16 cellular contexts compared by ENCODE assay signal in genomic region chr12:108551556-108551955, GRCh38. TPM values are rescaled to one million over a fixed set of nuclear protein-coding genes. Genes with fewer than 3 reads are reported as not detected.
DNase-seq lines count a peak whose midpoint lies in the region; ATAC-seq and TF ChIP-seq lines count a peak whose summit lies in the region.
"Had no signal": no experiment of that assay in that cellular context is flagged by ENCODE, and none has a peak within 500 bp of the region (broad histone marks: within the 10 kb centered on the region; RNA-seq: fewer than 3 reads in every experiment).

No MANE protein-coding gene starts in this region.

- peaks cover 59% of the 10 kb centered on the region for H3K4me1 Mint-ChIP-seq in activated naive CD8-positive, alpha-beta T cell (ENCODE audit: low read depth)
- peaks cover 58 to 81% of the 10 kb centered on the region in 2 donors for H3K4me1 Mint-ChIP-seq in immature natural killer cell

- peak overlapping the region; percentile 74 for H3K4me3 Mint-ChIP-seq in activated naive CD8-positive, alpha-beta T cell
- H3K4me3 Mint-ChIP-seq in immature natural killer cell = peak overlapping the region in 4 of 5 donors; percentile 7 to 57 (median 39)
- H3K4me3 Mint-ChIP-seq: activated B cell treated with CpG ODN at 0.5 μM for 24 hours had no signal

- peaks cover 2% of the 10 kb centered on the region for H3K36me3 ChIP-seq in BJ (ENCODE audit: control insufficient read depth, insufficient read depth, low read length)

- no peak overlapping the region for H3K27ac Mint-ChIP-seq in activated naive CD8-positive, alpha-beta T cell
- peak overlapping the region in 5 of 6 donors; percentile 13 to 73 (median 31) for H3K27ac Mint-ChIP-seq in immature natural killer cell
- H3K27ac Mint-ChIP-seq: activated B cell treated with CpG ODN at 0.5 μM for 24 hours had no signal

- no peak overlapping the region for H3K4me3 ChIP-seq in BJ (ENCODE audit: low read depth, low read length)
- H3K4me3 ChIP-seq: sigmoid colon, SJSA1, thyroid gland had no signal

- H3K27me3 Mint-ChIP-seq in activated naive CD8-positive, alpha-beta T cell = no peaks in the 10 kb centered on the region
- H3K27me3 Mint-ChIP-seq in immature natural killer cell (ENCODE audit: low read depth in 3 of 3) = no peaks in the 10 kb centered on the region
- H3K27me3 Mint-ChIP-seq: activated B cell treated with CpG ODN at 0.5 μM for 24 hours had no signal

- no peak for TF ChIP-seq CTCF in BJ (IDR thresholded peaks at IDR 0.05; ENCODE audit: insufficient read depth, low read depth, low read length)

- H3K27me3 ChIP-seq in BJ (ENCODE audit: control insufficient read depth, insufficient read depth, low read length) = no peaks in the 10 kb centered on the region
- H3K27me3 ChIP-seq: sigmoid colon, SJSA1, thyroid gland had no signal

- ATAC-seq in GM18861 (IDR thresholded peaks at IDR 0.05; ENCODE audit: unreplicated experiment) = no peak
- ATAC-seq in HG03196 (IDR thresholded peaks at IDR 0.05; ENCODE audit: unreplicated experiment) = no peak

- H3K9me3 Mint-ChIP-seq in activated naive CD8-positive, alpha-beta T cell (ENCODE audit: low read depth) = no peaks in the 10 kb centered on the region
- H3K9me3 Mint-ChIP-seq in immature natural killer cell = no peaks in the 10 kb centered on the region
- H3K9me3 Mint-ChIP-seq: activated B cell treated with CpG ODN at 0.5 μM for 24 hours had no signal

- peaks cover 10% of the 10 kb centered on the region for H3K36me3 Mint-ChIP-seq in activated naive CD8-positive, alpha-beta T cell
- peaks cover 4 to 17% (median 8%) of the 10 kb centered on the region in 3 donors for H3K36me3 Mint-ChIP-seq in immature natural killer cell

- CTCF ChIA-PET in BJ (lab: Yijun Ruan, JAX) = no interaction called here

- POLR2A ChIA-PET in BJ (lab: Charles Lee) = no interaction called here

- DNase-seq in BJ (ENCODE audit: low read depth) (peak; percentile 71), GM04503 (ENCODE audit: low read depth) (peak; percentile 63), immature natural killer cell (no peak), kidney glomerular epithelial cell (lab: John Stamatoyannopoulos, UW) (no peak)
- DNase-seq in stimulated activated naive CD4-positive, alpha-beta T cell (lab: John Stamatoyannopoulos, UW) = no peak
- DNase-seq: activated B cell treated with CpG ODN at 0.5 μM for 24 hours; activated effector memory CD4-positive, alpha-beta T cell treated with Interleukin-2 at 50 U/mL for 16 hours; COR-L47; NCI-H1092; NCI-H524 treated with DMSO at 0.1 percent for 48 hours; sigmoid colon; thyroid gland had no signal

RNA-seq across cellular contexts. Expression of gene SART3, which starts 9.4 kb away (rescaled TPM):
- polyA plus RNA-seq in BJ (2011; rRNA removed) = 23.1 and 27.5 TPM in 2 replicates
- 20.4 and 26.9 TPM in 2 replicates for polyA minus RNA-seq in BJ (2011; rRNA and poly(A)+ RNA removed)
- 10 to 100 TPM; 21.5 to 51.1 (median 30.5) TPM for polyA plus RNA-seq in immature natural killer cell

RNA-seq across cellular contexts. Expression of gene ISCU, which starts 10.8 kb away (rescaled TPM):
- polyA plus RNA-seq in BJ (2011; rRNA removed) (125 and 169 TPM in 2 replicates), immature natural killer cell (100 to 1,000 TPM; 159 to 211 (median 178) TPM)
- 31.3 and 50.0 TPM in 2 replicates for polyA minus RNA-seq in BJ (2011; rRNA and poly(A)+ RNA removed)

RNA-seq across cellular contexts. Expression of gene FICD, which starts 36.5 kb away (rescaled TPM):
- polyA plus RNA-seq in BJ (2011; rRNA removed) (1.9 and 2.0 TPM in 2 replicates), immature natural killer cell (1 to 10 TPM; 1.3 to 6.7 (median 2.3) TPM)
- polyA minus RNA-seq in BJ (2011; rRNA and poly(A)+ RNA removed) = 6.1 and 6.8 TPM in 2 replicates

RNA-seq across cellular contexts. Expression of gene TMEM119, which starts 46.3 kb away (rescaled TPM):
- 57.2 and 80.6 TPM in 2 replicates for polyA plus RNA-seq in BJ (2011; rRNA removed)
- 28.9 and 48.4 TPM in 2 replicates for polyA minus RNA-seq in BJ (2011; rRNA and poly(A)+ RNA removed)
- under 1 TPM in 1 of 3 donors, not detected in 2; 0.47 TPM for polyA plus RNA-seq in immature natural killer cell

Comparison
In these comparisons a context has a peak if more than half of its experiments do, and no peak if none do; other contexts are left out.
1. DNase-seq: peak in BJ (single experiment) and GM04503 (single experiment); none in immature natural killer cell (0 of 3), kidney glomerular epithelial cell (single experiment) and stimulated activated naive CD4-positive, alpha-beta T cell (0 of 6).